8 cellular contexts compared by ENCODE assay signal in the genomic region with DNA sequence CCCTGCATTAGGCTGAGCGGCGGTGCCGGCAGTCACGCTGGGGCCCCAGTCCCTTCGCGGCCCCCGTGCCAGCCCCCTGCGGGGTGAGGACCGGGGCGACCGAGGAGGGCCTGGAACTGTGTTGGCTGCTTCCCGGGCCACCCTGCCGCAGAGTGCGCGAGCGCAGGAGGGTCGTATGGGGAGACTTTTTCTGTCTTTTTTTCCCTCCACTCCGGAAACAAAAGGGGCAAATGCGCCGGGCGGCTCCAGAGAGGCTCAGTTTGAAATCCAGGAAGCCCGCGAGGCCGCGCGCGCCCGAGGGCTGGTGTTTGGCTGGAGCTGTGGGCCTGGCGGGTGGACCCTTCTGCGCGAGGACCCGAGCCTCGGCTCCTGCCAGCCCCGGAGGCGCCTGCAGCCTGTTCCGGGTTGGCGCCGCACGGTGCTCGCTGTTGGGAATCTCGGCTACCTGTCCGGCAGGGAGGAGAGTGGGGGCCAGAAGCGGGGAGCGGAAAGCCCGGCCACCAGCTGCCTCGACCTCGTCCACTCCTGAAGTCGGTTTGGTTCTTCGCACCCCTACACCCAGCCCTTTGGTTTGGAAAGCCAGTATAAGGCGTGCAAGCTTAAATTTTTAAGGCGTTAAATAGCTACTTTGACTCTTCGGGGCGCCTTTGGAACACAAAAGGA. TPM values are rescaled to one million over a fixed set of nuclear protein-coding genes. Genes with fewer than 3 reads are reported as not detected.
A peak's percentile ranks its signal among the peaks of the same experiment; 100 is the strongest.
DNase-seq lines count a peak whose midpoint lies in the region; ATAC-seq, FAIRE-seq and TF ChIP-seq lines count a peak whose summit lies in the region.

No MANE protein-coding gene starts in this region.

- H3K4me1 ChIP-seq in right cardiac atrium (ENCODE audit: control insufficient read depth, insufficient read depth, low read length) (peaks cover 21% of the 10 kb centered on the region), sigmoid colon (peaks cover 0 to 59% (median 56%) of the 10 kb centered on the region in 4 donors)

- no peak for TF ChIP-seq EP300 in sigmoid colon (IDR thresholded peaks at IDR 0.05)

- TF ChIP-seq CTCF in AG10803 (conservative IDR thresholded peaks at IDR 0.05; ENCODE audit: low read length) (no peak), HFF-Myc (IDR thresholded peaks at IDR 0.05; ENCODE audit: low read depth, low read length, missing control alignments) (no peak), sigmoid colon (IDR thresholded peaks at IDR 0.05) (no peak)

- TF ChIP-seq POLR2A in sigmoid colon (IDR thresholded peaks at IDR 0.05), result no peak

- H3K36me3 ChIP-seq in sigmoid colon, result no peaks in the 10 kb centered on the region

- DNase-seq in AG10803 (ENCODE audit: low read depth) (peak; percentile 15), HFF-Myc (ENCODE audit: extremely low read depth, low read depth) (no peak), right cardiac atrium (peak in 2 of 3 donors; percentile 77 to 81), sigmoid colon (peak; percentile 72), frontal cortex (ENCODE audit: low spot score in 2 of 2) (no peak), A172 (ENCODE audit: low spot score) (no peak)
- peak; percentile 7 for DNase-seq in activated naive CD8-positive, alpha-beta T cell treated with anti-CD3 and anti-CD28 coated beads for 36 hours
- no peak for DNase-seq in activated effector memory CD4-positive, alpha-beta T cell treated with anti-CD3 and anti-CD28 coated beads, Interleukin-2, amount 50 U/mL, for 16 hours

- intact Hi-C loops in right cardiac atrium (cut with DNase I), result no loop called here
- intact Hi-C loops in sigmoid colon (cut with DNase I), result loop anchor here (5.0 kb wide), 1 partner anchor 203 kb away; the partner anchor contains the start of genes ZBTB1 and ZBTB25

- peak overlapping the region; percentile 42 for H3K4me3 Mint-ChIP-seq in activated naive CD8-positive, alpha-beta T cell treated with anti-CD3 and anti-CD28 coated beads for 36 hours

- H3K9me3 Mint-ChIP-seq in activated naive CD8-positive, alpha-beta T cell treated with anti-CD3 and anti-CD28 coated beads for 36 hours, result no peaks in the 10 kb centered on the region

- FAIRE-seq in frontal cortex (lab: Jason Lieb, UNC), result no peak

- no peaks in the 10 kb centered on the region for H3K36me3 Mint-ChIP-seq in activated naive CD8-positive, alpha-beta T cell treated with anti-CD3 and anti-CD28 coated beads for 36 hours

- peaks cover 84% of the 10 kb centered on the region for H3K27me3 Mint-ChIP-seq in activated naive CD8-positive, alpha-beta T cell treated with anti-CD3 and anti-CD28 coated beads for 36 hours

- H3K9me3 ChIP-seq in right cardiac atrium (ENCODE audit: control insufficient read depth, low read length) (no peaks in the 10 kb centered on the region), sigmoid colon (no peaks in the 10 kb centered on the region)

- H3K27ac ChIP-seq in right cardiac atrium (ENCODE audit: low read length) (peak overlapping the region; percentile 44), sigmoid colon (peak overlapping the region; percentile 86 to 95 (median 92))

- no peaks in the 10 kb centered on the region for H3K27me3 ChIP-seq in right cardiac atrium (ENCODE audit: control insufficient read depth, insufficient read depth)
- H3K27me3 ChIP-seq in sigmoid colon, result no peaks in the 10 kb centered on the region

- WGBS in right cardiac atrium, result 2% methylated on average over 53 of the region's 53 CpGs
- WGBS in sigmoid colon, 2 donors, result 1 to 2% methylated on average over 53 of the region's 53 CpGs

- ATAC-seq in right cardiac atrium, result peak; percentile 35 to 51

- no peak overlapping the region for H3K27ac Mint-ChIP-seq in activated naive CD8-positive, alpha-beta T cell treated with anti-CD3 and anti-CD28 coated beads for 36 hours

- peaks cover 25% of the 10 kb centered on the region for H3K4me1 Mint-ChIP-seq in activated naive CD8-positive, alpha-beta T cell treated with anti-CD3 and anti-CD28 coated beads for 36 hours

- H3K4me3 ChIP-seq in AG10803 (ENCODE audit: low read length) (peak overlapping the region; percentile 71), HFF-Myc (replicated peaks; ENCODE audit: low read depth, low read length) (peak overlapping the region; percentile 82), right cardiac atrium (ENCODE audit: low read length) (peak overlapping the region; percentile 80), sigmoid colon (peak overlapping the region; percentile 80 to 90 (median 82))

RNA-seq across cellular contexts. Expression of gene PLEKHG3, which starts 0.7 kb away (rescaled TPM):
- total RNA-seq in activated naive CD8-positive, alpha-beta T cell treated with anti-CD3 and anti-CD28 coated beads for 36 hours, result under 1 TPM in 1 of 2 experiments, not detected in 1; 0.12 TPM
- 10 to 100 TPM; 35.7 to 58.7 (median 50.6) TPM for total RNA-seq in right cardiac atrium
- 12.6 TPM for polyA plus RNA-seq in right cardiac atrium
- total RNA-seq in sigmoid colon, result 10 to 100 TPM; 34.4 to 67.9 (median 52.3) TPM
- polyA plus RNA-seq in sigmoid colon, result 10 to 100 TPM; 16.9 to 26.8 (median 17.4) TPM
- total RNA-seq in frontal cortex, result 7.3 TPM
- total RNA-seq in A172 (2014; rRNA removed; shearing (Covaris generic)), result 11.2 and 12.3 TPM in 2 replicates

Comparison
In these comparisons a context has a peak if more than half of its experiments do, and no peak if none do; other contexts are left out.
1. DNase-seq: peak in AG10803 (single experiment), activated naive CD8-positive, alpha-beta T cell treated with anti-CD3 and anti-CD28 coated beads for 36 hours (single experiment), right cardiac atrium (2 of 3) and sigmoid colon (single experiment); none in HFF-Myc (single experiment), frontal cortex (0 of 2), activated effector memory CD4-positive, alpha-beta T cell treated with anti-CD3 and anti-CD28 coated beads, Interleukin-2, amount 50 U/mL, for 16 hours (single experiment) and A172 (single experiment).
2. Peak in every context shown above with its lines, with median percentiles within 50 percentile points of each other: H3K4me3 ChIP-seq.